In genomic region chr10:3366043-3366442, GRCh38 we compare ENCODE assay signal across 19 cellular contexts.
"Had no signal": no experiment of that assay in that cellular context is flagged by ENCODE, and none has a peak within 500 bp of the region (broad histone marks: within the 10 kb centered on the region; RNA-seq: fewer than 3 reads in every experiment).

No MANE protein-coding gene starts in this region.

- H3K36me3 Mint-ChIP-seq: activated naive CD4-positive, alpha-beta T cell treated with anti-CD3 and anti-CD28 coated beads, Interleukin-2, amount 10 ng/mL, durations not matched to agents 7 days and 5 days; activated naive CD8-positive, alpha-beta T cell treated with anti-CD3 and anti-CD28 coated beads for 36 hours had no signal

- H3K27ac Mint-ChIP-seq: activated CD4-positive, alpha-beta memory T cell treated with anti-CD3 and anti-CD28 coated beads, Interleukin-2, amount 10 ng/mL, durations not matched to agents 7 days and 5 days; activated naive CD4-positive, alpha-beta T cell treated with anti-CD3 and anti-CD28 coated beads, Interleukin-2, amount 10 ng/mL, durations not matched to agents 7 days and 5 days; activated naive CD8-positive, alpha-beta T cell treated with anti-CD3 and anti-CD28 coated beads for 36 hours; activated T-cell treated with anti-CD3 and anti-CD28 coated beads, Interleukin-2, amount 50 U/mL, for 72 hours; activated T-helper 2 cell treated with anti-CD3 and anti-CD28 coated beads, Interferon-gamma antibody, Interleukin-2, Interleukin-4, amounts not matched to agents 10 μg/mL and 5 μg/mL and 100 μg/mL, durations not matched to agents 14 hours and 24 hours and 36 hours; T-helper 17 cell had no signal

- H3K4me3 Mint-ChIP-seq: activated CD4-positive, alpha-beta memory T cell treated with anti-CD3 and anti-CD28 coated beads, Interleukin-2, amount 10 ng/mL, durations not matched to agents 7 days and 5 days; activated naive CD4-positive, alpha-beta T cell treated with anti-CD3 and anti-CD28 coated beads, Interleukin-2, amount 10 ng/mL, durations not matched to agents 7 days and 5 days; activated naive CD8-positive, alpha-beta T cell treated with anti-CD3 and anti-CD28 coated beads for 36 hours; activated T-cell treated with anti-CD3 and anti-CD28 coated beads, Interleukin-2, amount 50 U/mL, for 72 hours; T-helper 17 cell had no signal

- H3K4me1 Mint-ChIP-seq: activated CD4-positive, alpha-beta memory T cell treated with anti-CD3 and anti-CD28 coated beads, Interleukin-2, amount 10 ng/mL, durations not matched to agents 7 days and 5 days; activated naive CD4-positive, alpha-beta T cell treated with anti-CD3 and anti-CD28 coated beads, Interleukin-2, amount 10 ng/mL, durations not matched to agents 7 days and 5 days; activated naive CD8-positive, alpha-beta T cell treated with anti-CD3 and anti-CD28 coated beads for 36 hours; T-helper 17 cell had no signal

- ATAC-seq: activated T-cell treated with anti-CD3 and anti-CD28 coated beads, Interleukin-2, amount 50 U/mL, for 72 hours; T-helper 17 cell had no signal

- DNase-seq: activated CD4-positive, alpha-beta memory T cell treated with anti-CD3 and anti-CD28 coated beads, Interleukin-2, amount 10 ng/mL, durations not matched to agents 7 days and 5 days; activated CD4-positive, alpha-beta T cell treated with anti-CD3 and anti-CD28 coated beads, Interleukin-2, amount 50 U/mL, for 1 hour; activated CD4-positive, CD25-positive, alpha-beta regulatory T cell; activated gamma-delta T cell treated with Interleukin-2 at 50 U/mL for 16 hours; activated naive CD4-positive, alpha-beta T cell treated with anti-CD3 and anti-CD28 coated beads, Interleukin-2, amount 10 ng/mL, durations not matched to agents 7 days and 5 days; activated naive CD8-positive, alpha-beta T cell treated with anti-CD3 and anti-CD28 coated beads for 36 hours; activated T-cell treated with anti-CD3 and anti-CD28 coated beads for 4 hours; activated T-cell treated with anti-CD3 and anti-CD28 coated beads, Interleukin-2, amount 50 U/mL, for 72 hours; cerebellar nuclear complex; KG1; NCI-H1048; NCI-H187 treated with DMSO at 0.1 percent for 48 hours; NCI-H2171; NCI-H2227 treated with DMSO at 0.1 percent for 48 hours; NCI-H510A; NCI-H526 treated with DMSO at 0.1 percent for 48 hours; T-helper 17 cell had no signal

- H3K27ac ChIP-seq: VCaP had no signal
